Comparison of ENCODE assay signal across 2 cellular contexts in genomic region chr1:897951-898350, GRCh38. TPM values are rescaled to one million over a fixed set of nuclear protein-coding genes. Genes with fewer than 3 reads are reported as not detected.
"Had no signal": no experiment of that assay in that cellular context is flagged by ENCODE, and none has a peak within 500 bp of the region (broad histone marks: within the 10 kb centered on the region; RNA-seq: fewer than 3 reads in every experiment).

No MANE protein-coding gene starts in this region.

RNA-seq across cellular contexts. Expression of gene SAMD11, which starts 25.8 kb away (rescaled TPM):
- total RNA-seq: mononuclear cell, natural killer cell had no signal
